Comparison of ENCODE assay signal across 12 cellular contexts in genomic region chr10:95260909-95261552, GRCh38. TPM values are rescaled to one million over a fixed set of nuclear protein-coding genes. Genes with fewer than 3 reads are reported as not detected.
DNase-seq lines count a peak whose midpoint lies in the region; ATAC-seq and TF ChIP-seq lines count a peak whose summit lies in the region.
"Had no signal": no experiment of that assay in that cellular context is flagged by ENCODE, and none has a peak within 500 bp of the region (broad histone marks: within the 10 kb centered on the region; RNA-seq: fewer than 3 reads in every experiment).

No MANE protein-coding gene starts in this region.

- intact Hi-C loops in heart right ventricle (cut with DNase I), result no loop called here
- intact Hi-C loops in cardiac septum (cut with DNase I), result no loop called here
- intact Hi-C loops in vagina (cut with DNase I), result no loop called here

- H3K4me1 ChIP-seq in heart right ventricle (peaks cover 11 to 62% (median 44%) of the 10 kb centered on the region in 9 donors), mesenchymal stem cell (ENCODE audit: control insufficient read depth, insufficient read depth, low read depth, low read length) (peaks cover 24% of the 10 kb centered on the region), vagina (peaks cover 34% of the 10 kb centered on the region)

- H3K4me3 ChIP-seq in heart right ventricle (no peak overlapping the region), coronary artery (no peak overlapping the region), mesenchymal stem cell (ENCODE audit: insufficient read depth in 1 of 2, low read depth in 1 of 2, low read length in 2 of 2) (peak overlapping the region in 1 of 2 experiments; percentile 32), vagina (no peak overlapping the region)

- no peak overlapping the region for H2BK15ac ChIP-seq in mesenchymal stem cell (ENCODE audit: low read depth, poor library complexity, severe bottlenecking)

- H4K91ac ChIP-seq in mesenchymal stem cell (ENCODE audit: low read length), result peak overlapping the region; percentile 54

- H2BK5ac ChIP-seq in mesenchymal stem cell (ENCODE audit: low read depth, low read length, poor library complexity, severe bottlenecking), result peak overlapping the region; percentile 88

- no peak overlapping the region for H3K14ac ChIP-seq in mesenchymal stem cell (ENCODE audit: low read length in 2 of 2)

- whole genome bisulfite sequencing in heart right ventricle, 2 donors, result 69% methylated on average over 4 of the region's 4 CpGs
- 61% methylated on average over 3 of the region's 4 CpGs for WGBS in mesenchymal stem cell

- H3K27ac ChIP-seq in heart right ventricle (peak overlapping the region in 9 of 10 donors; percentile 6 to 85 (median 66)), coronary artery (peak overlapping the region; percentile 58 to 80), mesenchymal stem cell (ENCODE audit: low read length, poor library complexity, severe bottlenecking) (peak overlapping the region; percentile 93), vagina (peak overlapping the region; percentile 57)

- DNase-seq in heart right ventricle, result no peak
- DNase-seq in cardiac septum (ENCODE audit: low spot score), result no peak
- DNase-seq in coronary artery (ENCODE audit: low spot score), result no peak
- peak; percentile 83 for DNase-seq in mesenchymal stem cell
- peak in 1 of 2 donors; percentile 69 for DNase-seq in vagina (ENCODE audit: extremely low spot score in 2 of 2)
- no peak for DNase-seq in NCI-H187 treated with DMSO at 0.1 percent for 48 hours (lab: John Stamatoyannopoulos, UW)
- DNase-seq: activated CD4-positive, alpha-beta memory T cell treated with anti-CD3 and anti-CD28 coated beads, Interleukin-2, amount 10 ng/mL, durations not matched to agents 7 days and 5 days; central memory CD4-positive, alpha-beta T cell; NK-92 treated with Interleukin-12 subunit alpha and Interleukin-12 subunit beta, amount 100 ng/mL, for 24 hours; stimulated activated CD4-positive, alpha-beta T cell treated with anti-CD3 and anti-CD28 coated beads, Interleukin-4, amount 100 ng/mL, for 4 hours had no signal

- peak overlapping the region; percentile 64 to 81 for H3K18ac ChIP-seq in mesenchymal stem cell (ENCODE audit: low read depth in 1 of 2, low read length in 2 of 2)

- peak overlapping the region; percentile 92 for H2AK5ac ChIP-seq in mesenchymal stem cell (ENCODE audit: low read length, severe bottlenecking)

- H3K9me3 ChIP-seq in heart right ventricle (peaks cover 0 to 8% (median 4%) of the 10 kb centered on the region in 11 donors), mesenchymal stem cell (ENCODE audit: control insufficient read depth, low read length) (peaks cover 9% of the 10 kb centered on the region), vagina (no peaks in the 10 kb centered on the region)

- H3K23ac ChIP-seq in mesenchymal stem cell (ENCODE audit: low read length in 2 of 2), result no peak overlapping the region

- no peak overlapping the region for H4K8ac ChIP-seq in mesenchymal stem cell (ENCODE audit: low read length)

- peak overlapping the region; percentile 40 to 78 for H3K4ac ChIP-seq in mesenchymal stem cell (ENCODE audit: low read depth in 1 of 2, low read length in 2 of 2)

- ATAC-seq in heart right ventricle, result peak in 2 of 8 donors; percentile 9 to 21
- no peak for ATAC-seq in HG02571 (IDR thresholded peaks at IDR 0.05; ENCODE audit: unreplicated experiment)
- no peak for ATAC-seq in GM21529 (IDR thresholded peaks at IDR 0.05; ENCODE audit: unreplicated experiment)

- peak overlapping the region; percentile 69 to 94 for H2BK12ac ChIP-seq in mesenchymal stem cell (ENCODE audit: low read length in 2 of 2)

- no peaks in the 10 kb centered on the region for H3K27me3 ChIP-seq in heart right ventricle
- no peaks in the 10 kb centered on the region for H3K27me3 ChIP-seq in mesenchymal stem cell (ENCODE audit: control insufficient read depth in 1 of 2, insufficient read depth in 1 of 2, low read length in 2 of 2)
- H3K27me3 ChIP-seq in vagina, result no peaks in the 10 kb centered on the region

- TF ChIP-seq POLR2A in vagina (IDR thresholded peaks at IDR 0.05), result no peak

- no peak overlapping the region for H2AFZ ChIP-seq in mesenchymal stem cell (ENCODE audit: low read depth, low read length)

- H3K36me3 ChIP-seq in heart right ventricle, result peaks cover 0 to 100% (median 65%) of the 10 kb centered on the region in 9 donors
- peaks cover 5 to 22% of the 10 kb centered on the region in 2 experiments for H3K36me3 ChIP-seq in mesenchymal stem cell (ENCODE audit: control insufficient read depth in 1 of 2, insufficient read depth in 2 of 2, low read depth in 1 of 2, low read length in 2 of 2)
- peaks cover 0 to 31% of the 10 kb centered on the region in 2 donors for H3K36me3 ChIP-seq in vagina

- peak overlapping the region; percentile 42 for H3K4me2 ChIP-seq in mesenchymal stem cell (ENCODE audit: low read length, poor library complexity, severe bottlenecking)

- TF ChIP-seq CTCF in heart right ventricle (IDR thresholded peaks at IDR 0.05) (no peak), coronary artery (IDR thresholded peaks at IDR 0.05) (no peak), vagina (IDR thresholded peaks at IDR 0.05) (no peak)

- H2BK120ac ChIP-seq in mesenchymal stem cell (ENCODE audit: low read depth, low read length), result peak overlapping the region; percentile 87

- H3K79me1 ChIP-seq in mesenchymal stem cell (replicated peaks; ENCODE audit: low read length, poor library complexity, severe bottlenecking), result peaks cover 17% of the 10 kb centered on the region

- H3K9ac ChIP-seq in mesenchymal stem cell (ENCODE audit: low read length), result peak overlapping the region; percentile 67

RNA-seq across cellular contexts. Expression of gene PDLIM1, which starts 29.8 kb away (rescaled TPM):
- 100 to 1,000 TPM; 201 to 467 (median 347) TPM for total RNA-seq in heart right ventricle
- 100 to 1,000 TPM; 152 to 247 TPM for polyA plus RNA-seq in heart right ventricle
- total RNA-seq in cardiac septum, result 334 TPM
- polyA plus RNA-seq in mesenchymal stem cell (2013, experiment 1 of 2), result 537 TPM
- 536 TPM for polyA plus RNA-seq in mesenchymal stem cell (2013, experiment 2 of 2)
- 181 TPM for total RNA-seq in vagina
